33 cellular contexts compared by ENCODE assay signal in genomic region chr1:13772271-13772670, GRCh38.
"Had no signal": no experiment of that assay in that cellular context is flagged by ENCODE, and none has a peak within 500 bp of the region (broad histone marks: within the 10 kb centered on the region; RNA-seq: fewer than 3 reads in every experiment).

No MANE protein-coding gene starts in this region.

- H3K27me3 Mint-ChIP-seq: activated B cell treated with CpG ODN at 0.5 μM for 24 hours; activated CD4-positive, alpha-beta memory T cell treated with anti-CD3 and anti-CD28 coated beads for 36 hours; activated CD8-positive, alpha-beta memory T cell treated with anti-CD3 and anti-CD28 coated beads, Interleukin-2, amount 10 ng/mL, durations not matched to agents 7 days and 5 days; activated naive CD4-positive, alpha-beta T cell treated with anti-CD3 and anti-CD28 coated beads, Interleukin-2, amount 10 ng/mL, durations not matched to agents 7 days and 5 days; activated naive CD8-positive, alpha-beta T cell treated with anti-CD3 and anti-CD28 coated beads, Interleukin-2, amount 10 ng/mL, durations not matched to agents 7 days and 5 days; brain; dendritic cell treated with granulocyte-macrophage colony-stimulating factor and Interleukin-4, amounts not matched to agents 40 ng/mL and 50 ng/mL, for 4 days; T-helper 17 cell had no signal

- H3K27ac Mint-ChIP-seq: activated CD4-positive, alpha-beta memory T cell treated with anti-CD3 and anti-CD28 coated beads for 36 hours; activated CD8-positive, alpha-beta memory T cell treated with anti-CD3 and anti-CD28 coated beads, Interleukin-2, amount 10 ng/mL, durations not matched to agents 7 days and 5 days; activated CD8-positive, alpha-beta T cell treated with anti-CD3 and anti-CD28 coated beads, Interleukin-2, amount 10 ng/mL, durations not matched to agents 7 days and 5 days; activated naive CD4-positive, alpha-beta T cell treated with anti-CD3 and anti-CD28 coated beads, Interleukin-2, amount 10 ng/mL, durations not matched to agents 7 days and 5 days; activated naive CD4-positive, alpha-beta T cell treated with anti-CD3 and anti-CD28 coated beads, Interleukin-2, amount 50 U/mL, for 72 hours; activated naive CD8-positive, alpha-beta T cell treated with anti-CD3 and anti-CD28 coated beads, Interleukin-2, amount 10 ng/mL, durations not matched to agents 7 days and 5 days; activated T-helper 1 cell treated with anti-CD3 and anti-CD28 coated beads, Interleukin-12 subunit alpha, Interleukin-12 subunit beta, Interleukin-2, Interleukin-4 antibody, amounts not matched to agents 30 ng/mL and 10 ng/mL and 1 ng/mL, durations not matched to agents 14 hours and 24 hours and 36 hours; dendritic cell treated with granulocyte-macrophage colony-stimulating factor and Interleukin-4, amounts not matched to agents 40 ng/mL and 50 ng/mL, for 4 days; endodermal cell; T-helper 2 cell treated with Interferon-gamma antibody and Interleukin-4, amounts not matched to agents 5 μg/mL and 100 μg/mL, for 36 hours had no signal

- H3K4me1 ChIP-seq: ascending aorta, breast epithelium had no signal

- H3K4me3 Mint-ChIP-seq: activated B cell treated with CpG ODN at 0.5 μM for 24 hours; activated CD4-positive, alpha-beta memory T cell treated with anti-CD3 and anti-CD28 coated beads for 36 hours; activated CD8-positive, alpha-beta memory T cell treated with anti-CD3 and anti-CD28 coated beads, Interleukin-2, amount 10 ng/mL, durations not matched to agents 7 days and 5 days; activated CD8-positive, alpha-beta T cell treated with anti-CD3 and anti-CD28 coated beads, Interleukin-2, amount 10 ng/mL, durations not matched to agents 7 days and 5 days; activated naive CD4-positive, alpha-beta T cell treated with anti-CD3 and anti-CD28 coated beads, Interleukin-2, amount 10 ng/mL, durations not matched to agents 7 days and 5 days; activated naive CD8-positive, alpha-beta T cell treated with anti-CD3 and anti-CD28 coated beads, Interleukin-2, amount 10 ng/mL, durations not matched to agents 7 days and 5 days; activated T-helper 1 cell treated with anti-CD3 and anti-CD28 coated beads, Interleukin-12 subunit alpha, Interleukin-12 subunit beta, Interleukin-2, Interleukin-4 antibody, amounts not matched to agents 30 ng/mL and 10 ng/mL and 1 ng/mL, durations not matched to agents 14 hours and 24 hours and 36 hours; brain; dendritic cell treated with granulocyte-macrophage colony-stimulating factor and Interleukin-4, amounts not matched to agents 40 ng/mL and 50 ng/mL, for 4 days; endodermal cell; T-helper 2 cell treated with Interferon-gamma antibody and Interleukin-4, amounts not matched to agents 5 μg/mL and 100 μg/mL, for 36 hours had no signal

- ATAC-seq: activated CD4-positive, CD25-positive, alpha-beta regulatory T cell treated with anti-CD3 and anti-CD28 coated beads, Interleukin-2, amount 50 U/mL, for 24 hours; activated CD8-positive, alpha-beta memory T cell treated with anti-CD3 and anti-CD28 coated beads, Interleukin-2, amount 10 ng/mL, durations not matched to agents 7 days and 5 days; activated CD8-positive, alpha-beta T cell treated with anti-CD3 and anti-CD28 coated beads, Interleukin-2, amount 10 ng/mL, durations not matched to agents 7 days and 5 days; activated naive CD4-positive, alpha-beta T cell treated with anti-CD3 and anti-CD28 coated beads, Interleukin-2, amount 50 U/mL, for 72 hours; esophagus mucosa; T-helper 17 cell had no signal

- H3K27me3 ChIP-seq: ascending aorta, breast epithelium, cardiac muscle cell, dorsolateral prefrontal cortex had no signal

- DNase-seq: activated B cell treated with CpG ODN at 0.5 μM for 24 hours; activated CD4-positive, alpha-beta memory T cell treated with anti-CD3 and anti-CD28 coated beads for 36 hours; activated CD4-positive, alpha-beta T cell treated with anti-CD3 and anti-CD28 coated beads for 48 hours; activated CD4-positive, alpha-beta T cell treated with anti-CD3 and anti-CD28 coated beads, Interleukin-2, amount 50 U/mL, for 1 hour; activated CD8-positive, alpha-beta memory T cell treated with anti-CD3 and anti-CD28 coated beads, Interleukin-2, amount 10 ng/mL, durations not matched to agents 7 days and 5 days; activated CD8-positive, alpha-beta memory T cell treated with anti-CD3 and anti-CD28 coated beads, Interleukin-2, amount 50 U/mL, for 4 hours; activated CD8-positive, alpha-beta T cell treated with anti-CD3 and anti-CD28 coated beads, Interleukin-2, amount 10 ng/mL, durations not matched to agents 7 days and 5 days; activated gamma-delta T cell; activated naive CD4-positive, alpha-beta T cell; activated naive CD4-positive, alpha-beta T cell treated with anti-CD3 and anti-CD28 coated beads, Interleukin-2, amount 10 ng/mL, durations not matched to agents 7 days and 5 days; activated naive CD8-positive, alpha-beta T cell treated with anti-CD3 and anti-CD28 coated beads, Interleukin-2, amount 10 ng/mL, durations not matched to agents 7 days and 5 days; activated T-cell treated with anti-CD3 and anti-CD28 coated beads, Interleukin-2, amount 50 U/mL, for 1 hour; activated T-cell treated with anti-CD3 and anti-CD28 coated beads, Interleukin-2, amount 50 U/mL, for 48 hours; central memory CD4-positive, alpha-beta T cell; dorsolateral prefrontal cortex; effector memory CD4-positive, alpha-beta T cell; endodermal cell; foreskin fibroblast; T-helper 1 cell; T-helper 17 cell; T1000; WERI-Rb-1 had no signal

- H3K4me1 Mint-ChIP-seq: activated CD8-positive, alpha-beta memory T cell treated with anti-CD3 and anti-CD28 coated beads, Interleukin-2, amount 10 ng/mL, durations not matched to agents 7 days and 5 days had no signal

- H3K9me3 ChIP-seq: ascending aorta, breast epithelium had no signal

- H3K36me3 ChIP-seq: breast epithelium had no signal

- H3K4me3 ChIP-seq: ascending aorta, breast epithelium, cardiac muscle cell, coronary artery had no signal

- H3K9me3 Mint-ChIP-seq: activated B cell treated with CpG ODN at 0.5 μM for 24 hours; activated CD4-positive, alpha-beta memory T cell treated with anti-CD3 and anti-CD28 coated beads for 36 hours; activated naive CD4-positive, alpha-beta T cell treated with anti-CD3 and anti-CD28 coated beads, Interleukin-2, amount 10 ng/mL, durations not matched to agents 7 days and 5 days; activated naive CD4-positive, alpha-beta T cell treated with anti-CD3 and anti-CD28 coated beads, Interleukin-2, amount 50 U/mL, for 72 hours; activated naive CD8-positive, alpha-beta T cell treated with anti-CD3 and anti-CD28 coated beads, Interleukin-2, amount 10 ng/mL, durations not matched to agents 7 days and 5 days; activated T-helper 1 cell treated with anti-CD3 and anti-CD28 coated beads, Interleukin-12 subunit alpha, Interleukin-12 subunit beta, Interleukin-2, Interleukin-4 antibody, amounts not matched to agents 30 ng/mL and 10 ng/mL and 1 ng/mL, durations not matched to agents 14 hours and 24 hours and 36 hours; dendritic cell treated with granulocyte-macrophage colony-stimulating factor and Interleukin-4, amounts not matched to agents 40 ng/mL and 50 ng/mL, for 4 days; endodermal cell; T-helper 2 cell treated with Interferon-gamma antibody and Interleukin-4, amounts not matched to agents 5 μg/mL and 100 μg/mL, for 36 hours had no signal

- H3K27ac ChIP-seq: ascending aorta, breast epithelium, cardiac muscle cell, coronary artery, WERI-Rb-1 had no signal
